In the genomic region with DNA sequence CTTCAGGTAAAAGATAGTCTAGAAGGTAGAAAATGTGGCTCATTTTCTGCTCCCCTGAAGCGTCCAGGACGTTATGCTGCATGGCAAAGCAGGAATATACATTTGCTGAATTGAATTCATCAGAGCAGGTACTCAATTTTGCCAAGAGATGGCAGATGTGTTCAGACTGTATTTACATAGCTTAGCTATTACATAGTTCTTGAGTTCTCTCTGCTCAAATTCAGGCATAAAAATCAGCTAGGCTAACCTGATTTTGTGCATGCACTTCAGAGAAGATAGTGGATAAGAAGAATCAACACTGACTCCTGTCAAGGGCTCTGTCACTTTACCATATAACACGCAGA, we compare ENCODE assay signal across 10 cellular contexts.
A peak's percentile ranks its signal among the peaks of the same experiment; 100 is the strongest.
DNase-seq lines count a peak whose midpoint lies in the region; ATAC-seq and TF ChIP-seq lines count a peak whose summit lies in the region.
"Had no signal": no experiment of that assay in that cellular context is flagged by ENCODE, and none has a peak within 500 bp of the region (broad histone marks: within the 10 kb centered on the region; RNA-seq: fewer than 3 reads in every experiment).

No MANE protein-coding gene starts in this region.

- H3K4me3 ChIP-seq in HEK293 (ENCODE audit: low read depth, low read length) = no peak overlapping the region
- no peak overlapping the region for H3K4me3 ChIP-seq in RWPE2 (ENCODE audit: severe bottlenecking)
- no peak overlapping the region for H3K4me3 ChIP-seq in gastroesophageal sphincter
- H3K4me3 ChIP-seq: testis had no signal

- H3K4me1 ChIP-seq in HEK293 (ENCODE audit: control insufficient read depth, insufficient read depth, low read length) (no peaks in the 10 kb centered on the region), RWPE2 (ENCODE audit: insufficient read depth, poor library complexity, severe bottlenecking) (no peaks in the 10 kb centered on the region), gastroesophageal sphincter (peaks cover 0 to 9% (median 0%) of the 10 kb centered on the region in 3 donors)

- no peaks in the 10 kb centered on the region for H3K9me3 ChIP-seq in HEK293 (ENCODE audit: control insufficient read depth, insufficient read depth, low read depth, low read length)
- no peaks in the 10 kb centered on the region for H3K9me3 ChIP-seq in RWPE2 (ENCODE audit: severe bottlenecking)
- no peaks in the 10 kb centered on the region for H3K9me3 ChIP-seq in gastroesophageal sphincter
- H3K9me3 ChIP-seq: testis had no signal

- 20 to 36% methylated on average over 2 to 3 of the region's 3 CpGs for WGBS in gastroesophageal sphincter (ENCODE audit: low coverage in 1 of 2), 2 donors

- no peaks in the 10 kb centered on the region for H3K27me3 ChIP-seq in RWPE2 (ENCODE audit: insufficient read depth, poor library complexity, severe bottlenecking)
- no peaks in the 10 kb centered on the region for H3K27me3 ChIP-seq in gastroesophageal sphincter
- H3K27me3 ChIP-seq: testis had no signal

- DNase-seq in RWPE2 (ENCODE audit: low spot score) (no peak), retina (no peak)
- DNase-seq: activated CD4-positive, alpha-beta T cell treated with anti-CD3 and anti-CD28 coated beads for 1 hour; testis had no signal

- TF ChIP-seq POLR2A in gastroesophageal sphincter (IDR thresholded peaks at IDR 0.05) = no peak

- CTCF ChIA-PET in HEK293 (lab: Yijun Ruan, JAX) = interaction anchor here (0.7 to 3.3 kb wide), 4 partner anchors 21 to 1350 kb away, joined by 3 to 16 read pairs (median 4); no protein-coding TSS in a partner anchor

- no peaks in the 10 kb centered on the region for H3K36me3 ChIP-seq in HEK293 (ENCODE audit: control insufficient read depth in 2 of 2, insufficient read depth in 1 of 2, low read length in 2 of 2)
- no peaks in the 10 kb centered on the region for H3K36me3 ChIP-seq in RWPE2 (ENCODE audit: low read depth)
- no peaks in the 10 kb centered on the region for H3K36me3 ChIP-seq in gastroesophageal sphincter

- no peak for TF ChIP-seq EP300 in gastroesophageal sphincter (IDR thresholded peaks at IDR 0.05)

- POLR2A ChIA-PET in HEK293 (lab: Yijun Ruan, JAX) = no interaction called here

- H3K27ac ChIP-seq in 22Rv1 (no peak overlapping the region), HEK293 (ENCODE audit: extremely low read depth, low read depth, low read length) (no peak overlapping the region), RWPE2 (ENCODE audit: poor library complexity, severe bottlenecking) (no peak overlapping the region), gastroesophageal sphincter (peak overlapping the region in 3 of 4 donors; percentile 10 to 17 (median 17))

- TF ChIP-seq CTCF in 22Rv1 (IDR thresholded peaks at IDR 0.05) = peak; percentile 56
- no peak for TF ChIP-seq CTCF in HEK293 (tag by site-specific recombination; IDR thresholded peaks at IDR 0.05)
- peak; percentile 49 for TF ChIP-seq CTCF in RWPE2 (IDR thresholded peaks at IDR 0.05; ENCODE audit: poor library complexity, severe bottlenecking)
- TF ChIP-seq CTCF in gastroesophageal sphincter (IDR thresholded peaks at IDR 0.05) = no peak

- ATAC-seq in RWPE2 (ENCODE audit: low read depth) = peak; percentile 81
- no peak for ATAC-seq in gastroesophageal sphincter
- no peak for ATAC-seq in HG03354 (IDR thresholded peaks at IDR 0.05; ENCODE audit: poor library complexity, severe bottlenecking, unreplicated experiment)
- no peak for ATAC-seq in GM21423 (IDR thresholded peaks at IDR 0.05; ENCODE audit: unreplicated experiment)
- no peak for ATAC-seq in HG03432 (IDR thresholded peaks at IDR 0.05; ENCODE audit: unreplicated experiment)

TF ChIP-seq in HEK293, 187 proteins besides CTCF, POLR2A, EP300 and RAD21:
- TF ChIP-seq ZBTB48 (tag by site-specific recombination; IDR thresholded peaks at IDR 0.05) = no peak
- TF ChIP-seq ZNF654 (tag by site-specific recombination; IDR thresholded peaks at IDR 0.05; ENCODE audit: low read depth) = peak; percentile 46
- peak; percentile 51; the same call in 1 of the 2 replicates for TF ChIP-seq ZBTB17 (tag by site-specific recombination; IDR thresholded peaks at IDR 0.05)
- no peak for TF ChIP-seq YY2 (tag by site-specific recombination; IDR thresholded peaks at IDR 0.05)

Comparison
In these comparisons a context has a peak if more than half of its experiments do, and no peak if none do; other contexts are left out.
1. H3K27ac ChIP-seq: peak in gastroesophageal sphincter (3 of 4); none in 22Rv1 (single experiment), HEK293 (single experiment) and RWPE2 (single experiment).
2. CTCF ChIP-seq: peak in 22Rv1 (single experiment) and RWPE2 (single experiment); none in HEK293 (single experiment) and gastroesophageal sphincter (0 of 4).